ENCODE assay signal across 8 cellular contexts in the genomic region with DNA sequence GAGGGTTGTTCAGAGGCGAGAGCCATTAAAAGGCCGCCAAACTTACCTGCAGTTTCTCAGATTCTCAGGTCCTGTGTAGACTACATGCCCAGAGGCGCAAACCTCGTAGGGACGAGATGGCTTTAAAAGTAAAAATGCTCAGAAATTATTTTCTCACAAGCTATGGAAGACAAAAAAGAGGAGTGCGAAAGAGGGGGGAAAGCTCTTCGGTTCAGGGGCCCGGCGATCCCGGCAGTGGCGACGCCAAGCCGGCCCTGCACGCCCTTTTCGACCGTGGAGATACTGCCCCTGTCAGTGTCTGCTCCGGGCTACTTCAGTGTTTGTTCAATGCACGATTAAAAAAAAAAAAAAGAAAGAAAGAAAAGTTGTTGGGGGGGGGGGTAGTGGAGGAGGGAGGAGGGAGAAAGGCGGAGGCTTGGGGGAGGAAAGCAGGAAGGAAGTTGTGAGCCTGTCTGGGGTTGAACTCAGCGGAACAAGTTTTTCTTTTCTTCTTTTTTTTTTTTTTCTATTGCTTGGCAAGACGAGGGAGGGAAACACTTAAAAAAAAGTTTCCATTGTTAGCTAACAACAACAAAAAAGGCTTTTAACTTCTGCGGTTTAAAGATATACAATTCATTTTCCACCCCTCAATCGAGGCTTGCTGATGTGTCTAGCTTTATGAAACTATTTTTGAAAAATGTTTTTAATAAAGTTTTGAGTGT. TPM values are rescaled to one million over a fixed set of nuclear protein-coding genes. Genes with fewer than 3 reads are reported as not detected.
DNase-seq lines count a peak whose midpoint lies in the region; ATAC-seq and TF ChIP-seq lines count a peak whose summit lies in the region.

TSS of gene ITPKB (minus strand) at position 288 of the 701 bp plus-strand sequence. CDS start 1,824 bp downstream, outside the sequence.

- H3K27ac Mint-ChIP-seq in activated CD8-positive, alpha-beta T cell treated with anti-CD3 and anti-CD28 coated beads, Interleukin-2, amount 10 ng/mL, durations not matched to agents 7 days and 5 days = peak within 1 kb of the TSS; percentile 90
- peak within 1 kb of the TSS; percentile 70 for H3K27ac Mint-ChIP-seq in endothelial cell (ENCODE audit: unreplicated experiment)

- CTCF ChIA-PET in activated CD8-positive, alpha-beta T cell treated with anti-CD3 and anti-CD28 coated beads, Interleukin-2, amount 10 ng/mL, durations not matched to agents 7 days and 5 days (lab: Charles Lee) = interaction anchor here (0.6 to 2.6 kb wide), 15 partner anchors 9 to 113 kb away, joined by 3 to 8 read pairs (median 4); no protein-coding TSS in a partner anchor

- peak within 1 kb of the TSS; percentile 91 for H3K4me3 Mint-ChIP-seq in activated CD8-positive, alpha-beta T cell treated with anti-CD3 and anti-CD28 coated beads, Interleukin-2, amount 10 ng/mL, durations not matched to agents 7 days and 5 days
- H3K4me3 Mint-ChIP-seq in endothelial cell (ENCODE audit: unreplicated experiment) = peak within 1 kb of the TSS; percentile 97

- H3K27ac ChIP-seq in mesodermal cell (ENCODE audit: low read depth, low read length, severe bottlenecking) = peak within 1 kb of the TSS; percentile 2
- H3K27ac ChIP-seq in stomach = peak within 1 kb of the TSS; percentile 73 to 96 (median 91)

- DNase-seq in NK-92 treated with Interleukin-12 subunit alpha and Interleukin-12 subunit beta, amount 100 ng/mL, for 24 hours (lab: John Stamatoyannopoulos, UW) = peak; percentile 44
- DNase-seq in NK-92 (lab: John Stamatoyannopoulos, UW; ENCODE audit: unreplicated experiment) (no peak), NCI-H146 treated with DMSO at 0.1 percent for 48 hours (lab: John Stamatoyannopoulos, UW; ENCODE audit: unreplicated experiment) (peak; percentile 19), endothelial cell (ENCODE audit: low spot score) (peak; percentile 41), stomach (peak; percentile 56), cerebellar nuclear complex (lab: John Stamatoyannopoulos, UW) (no peak)
- peak; percentile 83 for DNase-seq in activated CD8-positive, alpha-beta T cell treated with anti-CD3 and anti-CD28 coated beads, Interleukin-2, amount 10 ng/mL, durations not matched to agents 7 days and 5 days

- peaks cover 16% of the 10 kb centered on the region for H3K4me1 ChIP-seq in mesodermal cell (ENCODE audit: control insufficient read depth, insufficient read depth, low read length, poor library complexity, severe bottlenecking)
- peaks cover 10 to 44% (median 33%) of the 10 kb centered on the region in 4 donors for H3K4me1 ChIP-seq in stomach

- WGBS in mesodermal cell (ENCODE audit: insufficient coverage in 2 of 2), 2 experiments = 0 to 2% methylated on average over 12 to 14 of the region's 23 CpGs
- 0 to 1% (median 0%) methylated on average over 22 to 23 of the region's 23 CpGs for WGBS in stomach, 5 donors

- intact Hi-C loops in stomach (cut with DNase I; ENCODE audit: low total_unique reads) = loop anchor here (10.0 kb wide), 1 partner anchor 86 kb away; no protein-coding TSS in a partner anchor

- H3K4me1 Mint-ChIP-seq in activated CD8-positive, alpha-beta T cell treated with anti-CD3 and anti-CD28 coated beads, Interleukin-2, amount 10 ng/mL, durations not matched to agents 7 days and 5 days (ENCODE audit: low read depth) = peaks cover 39% of the 10 kb centered on the region
- H3K4me1 Mint-ChIP-seq in endothelial cell (ENCODE audit: unreplicated experiment) = peaks cover 28% of the 10 kb centered on the region

- peaks cover 3% of the 10 kb centered on the region for H3K9me3 ChIP-seq in mesodermal cell (ENCODE audit: control insufficient read depth, low read length)
- H3K9me3 ChIP-seq in stomach = no peaks in the 10 kb centered on the region

- ATAC-seq in activated CD8-positive, alpha-beta T cell treated with anti-CD3 and anti-CD28 coated beads, Interleukin-2, amount 10 ng/mL, durations not matched to agents 7 days and 5 days = peak; percentile 28

- H3K36me3 ChIP-seq in mesodermal cell (ENCODE audit: control insufficient read depth, insufficient read depth, low read length) (peaks cover 22% of the 10 kb centered on the region), stomach (peaks cover 0 to 18% (median 6%) of the 10 kb centered on the region in 4 donors)

- POLR2A ChIA-PET in activated CD8-positive, alpha-beta T cell treated with anti-CD3 and anti-CD28 coated beads, Interleukin-2, amount 10 ng/mL, durations not matched to agents 7 days and 5 days (lab: Charles Lee) = interaction anchor here (0.9 to 2.6 kb wide), 12 partner anchors 27 to 200 kb away, joined by 3 to 11 read pairs (median 4); no protein-coding TSS in a partner anchor

- TF ChIP-seq CTCF in endothelial cell (IDR thresholded peaks at IDR 0.05; ENCODE audit: unreplicated experiment) = no peak
- no peak for TF ChIP-seq CTCF in stomach (IDR thresholded peaks at IDR 0.05)

- no peaks in the 10 kb centered on the region for H3K27me3 Mint-ChIP-seq in activated CD8-positive, alpha-beta T cell treated with anti-CD3 and anti-CD28 coated beads, Interleukin-2, amount 10 ng/mL, durations not matched to agents 7 days and 5 days (ENCODE audit: low read depth)
- peaks cover 11% of the 10 kb centered on the region for H3K27me3 Mint-ChIP-seq in endothelial cell (ENCODE audit: unreplicated experiment)

- H3K36me3 Mint-ChIP-seq in activated CD8-positive, alpha-beta T cell treated with anti-CD3 and anti-CD28 coated beads, Interleukin-2, amount 10 ng/mL, durations not matched to agents 7 days and 5 days (ENCODE audit: low read depth) = peaks cover 33% of the 10 kb centered on the region
- peaks cover 21% of the 10 kb centered on the region for H3K36me3 Mint-ChIP-seq in endothelial cell (ENCODE audit: low read depth, unreplicated experiment)

- TF ChIP-seq POLR2A in stomach (IDR thresholded peaks at IDR 0.05) = no peak

- H3K9me3 Mint-ChIP-seq in activated CD8-positive, alpha-beta T cell treated with anti-CD3 and anti-CD28 coated beads, Interleukin-2, amount 10 ng/mL, durations not matched to agents 7 days and 5 days (ENCODE audit: insufficient read depth) = peaks cover 8% of the 10 kb centered on the region
- H3K9me3 Mint-ChIP-seq in endothelial cell (ENCODE audit: unreplicated experiment) = no peaks in the 10 kb centered on the region

- H3K27me3 ChIP-seq in stomach = no peaks in the 10 kb centered on the region

- TF ChIP-seq EP300 in stomach (IDR thresholded peaks at IDR 0.05) = no peak

- H3K4me3 ChIP-seq in mesodermal cell (ENCODE audit: extremely low read depth, insufficient read depth, low read length, poor library complexity, severe bottlenecking) = peak within 1 kb of the TSS; percentile 73
- peak within 1 kb of the TSS; percentile 76 to 98 (median 90) for H3K4me3 ChIP-seq in stomach

RNA-seq across cellular contexts. Expression of gene ITPKB, which starts in this region (rescaled TPM):
- 10 to 100 TPM; 47.0 to 47.4 TPM for total RNA-seq in activated CD8-positive, alpha-beta T cell treated with anti-CD3 and anti-CD28 coated beads, Interleukin-2, amount 10 ng/mL, durations not matched to agents 7 days and 5 days
- 144 TPM for total RNA-seq in endothelial cell (ENCODE audit: unreplicated experiment)
- polyA plus RNA-seq in mesodermal cell (2013, experiment 1 of 2) = 20.5 TPM
- polyA plus RNA-seq in mesodermal cell (2013, experiment 2 of 2) = 14.3 TPM
- total RNA-seq in stomach = 10 to 100 TPM; 16.4 to 38.8 (median 24.6) TPM
- polyA plus RNA-seq in stomach = 1 to 10 TPM; 3.8 to 5.4 (median 4.4) TPM

Comparison
In these comparisons a context has a peak if more than half of its experiments do, and no peak if none do; other contexts are left out.
1. DNase-seq: peak in NK-92 treated with Interleukin-12 subunit alpha and Interleukin-12 subunit beta, amount 100 ng/mL, for 24 hours (single experiment), NCI-H146 treated with DMSO at 0.1 percent for 48 hours (single experiment), activated CD8-positive, alpha-beta T cell treated with anti-CD3 and anti-CD28 coated beads, Interleukin-2, amount 10 ng/mL, durations not matched to agents 7 days and 5 days (single experiment), endothelial cell (single experiment) and stomach (single experiment); none in NK-92 (single experiment) and cerebellar nuclear complex (0 of 2).